In the genomic region with DNA sequence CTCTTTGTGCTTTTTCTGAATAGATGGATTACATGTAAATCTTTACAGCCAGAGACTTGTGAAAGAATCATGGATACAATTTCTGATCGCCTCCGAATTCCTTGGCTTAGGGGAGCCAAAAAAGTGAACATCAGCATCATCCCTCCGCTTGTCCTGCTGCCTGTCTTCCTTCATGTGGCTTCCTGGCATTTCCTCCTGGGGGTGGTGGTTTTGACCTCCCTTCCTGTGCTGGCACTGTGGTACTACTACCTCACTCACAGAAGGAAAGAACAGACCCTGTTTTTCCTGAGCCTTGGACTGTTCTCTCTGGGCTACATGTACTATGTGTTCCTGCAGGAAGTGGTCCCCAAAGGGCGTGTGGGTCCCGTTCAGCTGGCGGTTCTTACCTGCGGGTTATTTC, we compare ENCODE assay signal across 1 cellular context.
TF ChIP-seq lines count a peak whose summit lies in the region.

No MANE protein-coding gene starts in this region.

TF ChIP-seq in GM23338, 12 proteins besides CTCF, POLR2A, EP300 and RAD21:
- TF ChIP-seq, protein P1, sequence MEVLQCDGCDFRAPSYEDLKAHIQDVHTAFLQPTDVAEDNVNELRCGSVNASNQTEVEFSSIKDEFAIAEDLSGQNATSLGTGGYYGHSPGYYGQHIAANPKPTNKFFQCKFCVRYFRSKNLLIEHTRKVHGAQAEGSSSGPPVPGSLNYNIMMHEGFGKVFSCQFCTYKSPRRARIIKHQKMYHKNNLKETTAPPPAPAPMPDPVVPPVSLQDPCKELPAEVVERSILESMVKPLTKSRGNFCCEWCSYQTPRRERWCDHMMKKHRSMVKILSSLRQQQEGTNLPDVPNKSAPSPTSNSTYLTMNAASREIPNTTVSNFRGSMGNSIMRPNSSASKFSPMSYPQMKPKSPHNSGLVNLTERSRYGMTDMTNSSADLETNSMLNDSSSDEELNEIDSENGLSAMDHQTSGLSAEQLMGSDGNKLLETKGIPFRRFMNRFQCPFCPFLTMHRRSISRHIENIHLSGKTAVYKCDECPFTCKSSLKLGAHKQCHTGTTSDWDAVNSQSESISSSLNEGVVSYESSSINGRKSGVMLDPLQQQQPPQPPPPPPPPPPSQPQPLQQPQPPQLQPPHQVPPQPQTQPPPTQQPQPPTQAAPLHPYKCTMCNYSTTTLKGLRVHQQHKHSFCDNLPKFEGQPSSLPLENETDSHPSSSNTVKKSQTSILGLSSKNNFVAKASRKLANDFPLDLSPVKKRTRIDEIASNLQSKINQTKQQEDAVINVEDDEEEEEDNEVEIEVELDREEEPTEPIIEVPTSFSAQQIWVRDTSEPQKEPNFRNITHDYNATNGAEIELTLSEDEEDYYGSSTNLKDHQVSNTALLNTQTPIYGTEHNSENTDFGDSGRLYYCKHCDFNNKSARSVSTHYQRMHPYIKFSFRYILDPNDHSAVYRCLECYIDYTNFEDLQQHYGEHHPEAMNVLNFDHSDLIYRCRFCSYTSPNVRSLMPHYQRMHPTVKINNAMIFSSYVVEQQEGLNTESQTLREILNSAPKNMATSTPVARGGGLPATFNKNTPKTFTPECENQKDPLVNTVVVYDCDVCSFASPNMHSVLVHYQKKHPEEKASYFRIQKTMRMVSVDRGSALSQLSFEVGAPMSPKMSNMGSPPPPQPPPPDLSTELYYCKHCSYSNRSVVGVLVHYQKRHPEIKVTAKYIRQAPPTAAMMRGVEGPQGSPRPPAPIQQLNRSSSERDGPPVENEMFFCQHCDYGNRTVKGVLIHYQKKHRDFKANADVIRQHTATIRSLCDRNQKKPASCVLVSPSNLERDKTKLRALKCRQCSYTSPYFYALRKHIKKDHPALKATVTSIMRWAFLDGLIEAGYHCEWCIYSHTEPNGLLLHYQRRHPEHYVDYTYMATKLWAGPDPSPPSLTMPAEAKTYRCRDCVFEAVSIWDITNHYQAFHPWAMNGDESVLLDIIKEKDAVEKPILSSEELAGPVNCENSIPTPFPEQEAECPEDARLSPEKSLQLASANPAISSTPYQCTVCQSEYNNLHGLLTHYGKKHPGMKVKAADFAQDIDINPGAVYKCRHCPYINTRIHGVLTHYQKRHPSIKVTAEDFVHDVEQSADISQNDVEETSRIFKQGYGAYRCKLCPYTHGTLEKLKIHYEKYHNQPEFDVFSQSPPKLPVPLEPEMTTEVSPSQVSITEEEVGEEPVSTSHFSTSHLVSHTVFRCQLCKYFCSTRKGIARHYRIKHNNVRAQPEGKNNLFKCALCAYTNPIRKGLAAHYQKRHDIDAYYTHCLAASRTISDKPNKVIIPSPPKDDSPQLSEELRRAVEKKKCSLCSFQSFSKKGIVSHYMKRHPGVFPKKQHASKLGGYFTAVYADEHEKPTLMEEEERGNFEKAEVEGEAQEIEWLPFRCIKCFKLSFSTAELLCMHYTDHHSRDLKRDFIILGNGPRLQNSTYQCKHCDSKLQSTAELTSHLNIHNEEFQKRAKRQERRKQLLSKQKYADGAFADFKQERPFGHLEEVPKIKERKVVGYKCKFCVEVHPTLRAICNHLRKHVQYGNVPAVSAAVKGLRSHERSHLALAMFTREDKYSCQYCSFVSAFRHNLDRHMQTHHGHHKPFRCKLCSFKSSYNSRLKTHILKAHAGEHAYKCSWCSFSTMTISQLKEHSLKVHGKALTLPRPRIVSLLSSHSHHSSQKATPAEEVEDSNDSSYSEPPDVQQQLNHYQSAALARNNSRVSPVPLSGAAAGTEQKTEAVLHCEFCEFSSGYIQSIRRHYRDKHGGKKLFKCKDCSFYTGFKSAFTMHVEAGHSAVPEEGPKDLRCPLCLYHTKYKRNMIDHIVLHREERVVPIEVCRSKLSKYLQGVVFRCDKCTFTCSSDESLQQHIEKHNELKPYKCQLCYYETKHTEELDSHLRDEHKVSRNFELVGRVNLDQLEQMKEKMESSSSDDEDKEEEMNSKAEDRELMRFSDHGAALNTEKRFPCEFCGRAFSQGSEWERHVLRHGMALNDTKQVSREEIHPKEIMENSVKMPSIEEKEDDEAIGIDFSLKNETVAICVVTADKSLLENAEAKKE (CRISPR knock-in tag; IDR thresholded peaks at IDR 0.05): no peak
- no peak for TF ChIP-seq CREB1 (CRISPR knock-in tag; IDR thresholded peaks at IDR 0.05; ENCODE audit: low read depth)
- TF ChIP-seq, protein P2, sequence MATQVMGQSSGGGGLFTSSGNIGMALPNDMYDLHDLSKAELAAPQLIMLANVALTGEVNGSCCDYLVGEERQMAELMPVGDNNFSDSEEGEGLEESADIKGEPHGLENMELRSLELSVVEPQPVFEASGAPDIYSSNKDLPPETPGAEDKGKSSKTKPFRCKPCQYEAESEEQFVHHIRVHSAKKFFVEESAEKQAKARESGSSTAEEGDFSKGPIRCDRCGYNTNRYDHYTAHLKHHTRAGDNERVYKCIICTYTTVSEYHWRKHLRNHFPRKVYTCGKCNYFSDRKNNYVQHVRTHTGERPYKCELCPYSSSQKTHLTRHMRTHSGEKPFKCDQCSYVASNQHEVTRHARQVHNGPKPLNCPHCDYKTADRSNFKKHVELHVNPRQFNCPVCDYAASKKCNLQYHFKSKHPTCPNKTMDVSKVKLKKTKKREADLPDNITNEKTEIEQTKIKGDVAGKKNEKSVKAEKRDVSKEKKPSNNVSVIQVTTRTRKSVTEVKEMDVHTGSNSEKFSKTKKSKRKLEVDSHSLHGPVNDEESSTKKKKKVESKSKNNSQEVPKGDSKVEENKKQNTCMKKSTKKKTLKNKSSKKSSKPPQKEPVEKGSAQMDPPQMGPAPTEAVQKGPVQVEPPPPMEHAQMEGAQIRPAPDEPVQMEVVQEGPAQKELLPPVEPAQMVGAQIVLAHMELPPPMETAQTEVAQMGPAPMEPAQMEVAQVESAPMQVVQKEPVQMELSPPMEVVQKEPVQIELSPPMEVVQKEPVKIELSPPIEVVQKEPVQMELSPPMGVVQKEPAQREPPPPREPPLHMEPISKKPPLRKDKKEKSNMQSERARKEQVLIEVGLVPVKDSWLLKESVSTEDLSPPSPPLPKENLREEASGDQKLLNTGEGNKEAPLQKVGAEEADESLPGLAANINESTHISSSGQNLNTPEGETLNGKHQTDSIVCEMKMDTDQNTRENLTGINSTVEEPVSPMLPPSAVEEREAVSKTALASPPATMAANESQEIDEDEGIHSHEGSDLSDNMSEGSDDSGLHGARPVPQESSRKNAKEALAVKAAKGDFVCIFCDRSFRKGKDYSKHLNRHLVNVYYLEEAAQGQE (IDR thresholded peaks at IDR 0.05; ENCODE audit: unreplicated experiment): no peak
- no peak for TF ChIP-seq EZH2phosphoT487 (IDR thresholded peaks at IDR 0.05; ENCODE audit: unreplicated experiment)
- TF ChIP-seq ZNF114 (CRISPR knock-in tag; IDR thresholded peaks at IDR 0.05): no peak
- TF ChIP-seq, protein P3, sequence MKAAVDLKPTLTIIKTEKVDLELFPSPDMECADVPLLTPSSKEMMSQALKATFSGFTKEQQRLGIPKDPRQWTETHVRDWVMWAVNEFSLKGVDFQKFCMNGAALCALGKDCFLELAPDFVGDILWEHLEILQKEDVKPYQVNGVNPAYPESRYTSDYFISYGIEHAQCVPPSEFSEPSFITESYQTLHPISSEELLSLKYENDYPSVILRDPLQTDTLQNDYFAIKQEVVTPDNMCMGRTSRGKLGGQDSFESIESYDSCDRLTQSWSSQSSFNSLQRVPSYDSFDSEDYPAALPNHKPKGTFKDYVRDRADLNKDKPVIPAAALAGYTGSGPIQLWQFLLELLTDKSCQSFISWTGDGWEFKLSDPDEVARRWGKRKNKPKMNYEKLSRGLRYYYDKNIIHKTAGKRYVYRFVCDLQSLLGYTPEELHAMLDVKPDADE (IDR thresholded peaks at IDR 0.05): no peak
- TF ChIP-seq ZNF331 (CRISPR knock-in tag; IDR thresholded peaks at IDR 0.05; ENCODE audit: low read depth): no peak
- no peak for TF ChIP-seq EZH2 (IDR thresholded peaks at IDR 0.05; ENCODE audit: low read depth, unreplicated experiment)
